8 cellular contexts compared by ENCODE assay signal in the genomic region with DNA sequence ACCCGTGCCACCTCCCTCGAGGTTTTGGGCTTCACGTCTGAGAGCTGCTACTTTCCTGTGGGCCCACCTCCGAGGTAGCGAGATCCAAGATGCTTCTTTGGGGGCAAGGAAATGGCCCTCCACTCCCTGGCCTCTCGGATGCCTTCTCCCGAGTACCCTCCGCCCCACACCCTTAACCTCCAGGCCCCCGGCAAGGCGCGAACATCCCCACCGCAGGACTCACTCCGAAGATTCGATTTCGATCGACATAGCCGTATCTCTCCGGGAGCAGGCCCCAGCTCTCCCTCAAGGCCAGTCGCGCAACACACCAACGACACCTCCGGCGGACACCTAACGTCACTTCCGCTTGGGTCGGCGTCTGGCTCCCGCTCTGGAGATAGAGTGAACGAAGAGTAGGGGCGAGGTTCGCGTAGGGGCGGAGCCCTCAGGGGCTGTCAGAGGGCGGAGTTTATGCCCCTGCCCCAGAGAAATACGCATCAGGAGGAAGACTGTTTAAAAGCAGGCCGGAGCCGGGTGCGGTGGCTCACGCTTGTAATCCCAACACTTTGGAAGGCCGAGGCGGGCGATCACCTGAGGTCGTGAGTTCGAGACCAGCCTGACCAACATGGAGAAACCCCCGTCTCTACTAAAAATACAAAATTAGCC. TPM values are rescaled to one million over a fixed set of nuclear protein-coding genes. Genes with fewer than 3 reads are reported as not detected.
DNase-seq lines count a peak whose midpoint lies in the region; ATAC-seq and TF ChIP-seq lines count a peak whose summit lies in the region.

A gene (minus strand): TSS at position 315 of the 645 bp plus-strand sequence. CDS start 66 bp downstream, at position 249.

- no peak for TF ChIP-seq CTCF in AG10803 (conservative IDR thresholded peaks at IDR 0.05; ENCODE audit: low read length)

- ATAC-seq in GM19043 (IDR thresholded peaks at IDR 0.05; ENCODE audit: low read depth, unreplicated experiment) (peak; percentile 99), HG03378 (IDR thresholded peaks at IDR 0.05; ENCODE audit: unreplicated experiment) (peak; percentile 97)

- DNase-seq in AG10803 (ENCODE audit: low read depth) (peak; percentile 96), NCI-H460 (ENCODE audit: extremely low read depth, low read depth) (peak; percentile 96), cerebellar nuclear complex (lab: John Stamatoyannopoulos, UW) (peak; percentile 88 to 96), islet precursor cell (peak; percentile 99)
- DNase-seq in activated CD4-positive, CD25-positive, alpha-beta regulatory T cell treated with anti-CD3 and anti-CD28 coated beads, Interleukin-2, amount 50 U/mL, for 72 hours = peak; percentile 90
- peak; percentile 89 to 93 (median 92) for DNase-seq in stimulated activated CD4-positive, alpha-beta T cell treated with anti-CD3 and anti-CD28 coated beads, Interleukin-12 subunit alpha, Interleukin-12 subunit beta, amount 100 ng/mL, for 48 hours (ENCODE audit: low read depth in 2 of 3, low spot score in 1 of 3)

- H3K4me3 ChIP-seq in AG10803 (ENCODE audit: low read length) = peak within 1 kb of the TSS; percentile 98

RNA-seq across cellular contexts. Expression of the gene that starts here (rescaled TPM):
- 18.2 and 20.2 TPM in 2 replicates for total RNA-seq in NCI-H460 (2014; rRNA removed; shearing (Covaris generic))
- polyA plus RNA-seq in NCI-H460 (2014; cell fraction: nucleus; rRNA removed) = 9.6 and 11.5 TPM in 2 replicates

Comparison
In these comparisons a context has a peak if more than half of its experiments do, and no peak if none do; other contexts are left out.
1. Peak in every context shown above with its lines: DNase-seq, ATAC-seq and H3K4me3 ChIP-seq.